ENCODE assay signal across 9 cellular contexts in the genomic region with DNA sequence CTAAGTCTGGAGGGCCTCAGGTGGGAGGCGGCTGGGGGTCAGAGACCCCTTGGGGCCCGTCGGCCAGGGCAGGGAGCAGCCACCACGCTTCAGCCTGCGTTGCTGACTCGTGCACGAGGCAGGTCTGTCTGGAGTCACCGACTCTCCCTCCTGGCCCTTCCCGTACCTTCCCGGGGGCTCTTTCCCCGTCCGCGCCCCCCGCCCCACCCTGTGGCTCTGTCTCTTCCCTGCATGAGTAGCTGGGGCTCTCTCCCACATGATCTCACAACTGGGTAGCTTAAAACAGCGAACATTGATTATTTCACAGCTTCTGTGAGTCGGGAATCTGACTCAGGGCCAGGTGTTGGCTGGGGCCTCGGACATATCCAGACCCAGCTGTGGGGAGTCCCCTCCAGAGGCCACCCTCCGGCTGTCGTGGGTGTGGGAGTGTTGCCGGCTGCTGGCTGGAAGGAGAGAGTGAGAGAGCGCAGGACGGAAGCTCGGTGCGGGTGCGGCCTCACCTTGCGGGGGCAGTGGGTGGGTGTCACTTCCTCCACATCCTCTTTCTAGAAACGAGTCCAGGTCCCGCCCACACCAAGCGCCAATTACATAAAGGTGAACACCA. TPM values are rescaled to one million over a fixed set of nuclear protein-coding genes. Genes with fewer than 3 reads are reported as not detected.
A peak's percentile ranks its signal among the peaks of the same experiment; 100 is the strongest.
DNase-seq lines count a peak whose midpoint lies in the region; ATAC-seq, FAIRE-seq and TF ChIP-seq lines count a peak whose summit lies in the region.
"Had no signal": no experiment of that assay in that cellular context is flagged by ENCODE, and none has a peak within 500 bp of the region (broad histone marks: within the 10 kb centered on the region; RNA-seq: fewer than 3 reads in every experiment).

No MANE protein-coding gene starts in this region.

- no peak overlapping the region for H3K27ac Mint-ChIP-seq in activated naive CD4-positive, alpha-beta T cell treated with anti-CD3 and anti-CD28 coated beads, Interleukin-2, amount 50 U/mL, for 72 hours
- H3K27ac Mint-ChIP-seq in naive thymus-derived CD4-positive, alpha-beta T cell, result peak overlapping the region in 8 of 9 donors; percentile 37 to 75 (median 54)
- H3K27ac Mint-ChIP-seq in activated T-helper 2 cell treated with anti-CD3 and anti-CD28 coated beads, Interferon-gamma antibody, Interleukin-2, Interleukin-4, amounts not matched to agents 10 μg/mL and 5 μg/mL and 100 μg/mL, durations not matched to agents 14 hours and 24 hours and 36 hours, result no peak overlapping the region

- no peaks in the 10 kb centered on the region for H3K36me3 ChIP-seq in naive thymus-derived CD4-positive, alpha-beta T cell (ENCODE audit: control insufficient read depth in 2 of 3, insufficient read depth in 3 of 3, low read length in 3 of 3)

- H3K9me3 ChIP-seq in naive thymus-derived CD4-positive, alpha-beta T cell (ENCODE audit: control insufficient read depth in 2 of 3, low read length in 3 of 3), result no peaks in the 10 kb centered on the region

- H3K4me1 Mint-ChIP-seq in naive thymus-derived CD4-positive, alpha-beta T cell, result peaks cover 4 to 21% (median 18%) of the 10 kb centered on the region in 7 donors
- peaks cover 4% of the 10 kb centered on the region for H3K4me1 Mint-ChIP-seq in activated T-helper 2 cell treated with anti-CD3 and anti-CD28 coated beads, Interferon-gamma antibody, Interleukin-2, Interleukin-4, amounts not matched to agents 10 μg/mL and 5 μg/mL and 100 μg/mL, durations not matched to agents 14 hours and 24 hours and 36 hours (ENCODE audit: low read depth)

- no peak for TF ChIP-seq POLR2A in H54 (IDR thresholded peaks at IDR 0.05; ENCODE audit: low read depth, low read length)

- peaks cover 17 to 23% of the 10 kb centered on the region in 2 donors for H3K4me1 ChIP-seq in naive thymus-derived CD4-positive, alpha-beta T cell (ENCODE audit: control insufficient read depth in 2 of 2, insufficient read depth in 2 of 2, low read length in 2 of 2)

- peak; percentile 67 to 95 for ATAC-seq in activated naive CD4-positive, alpha-beta T cell treated with anti-CD3 and anti-CD28 coated beads, Interleukin-2, amount 50 U/mL, for 72 hours
- ATAC-seq in naive thymus-derived CD4-positive, alpha-beta T cell, result peak; percentile 71
- ATAC-seq in HG03139 (IDR thresholded peaks at IDR 0.05; ENCODE audit: unreplicated experiment), result no peak

- H3K9me3 Mint-ChIP-seq in activated naive CD4-positive, alpha-beta T cell treated with anti-CD3 and anti-CD28 coated beads, Interleukin-2, amount 50 U/mL, for 72 hours, result no peaks in the 10 kb centered on the region
- H3K9me3 Mint-ChIP-seq in naive thymus-derived CD4-positive, alpha-beta T cell, result peaks cover 0 to 6% (median 0%) of the 10 kb centered on the region in 11 donors
- H3K9me3 Mint-ChIP-seq in activated T-helper 2 cell treated with anti-CD3 and anti-CD28 coated beads, Interferon-gamma antibody, Interleukin-2, Interleukin-4, amounts not matched to agents 10 μg/mL and 5 μg/mL and 100 μg/mL, durations not matched to agents 14 hours and 24 hours and 36 hours, result no peaks in the 10 kb centered on the region

- intact Hi-C loops in naive thymus-derived CD4-positive, alpha-beta T cell (cut with micrococcal nuclease), result no loop called here
- intact Hi-C loops in activated T-helper 2 cell treated with anti-CD3 and anti-CD28 coated beads, Interferon-gamma antibody, Interleukin-2, Interleukin-4, amounts not matched to agents 10 μg/mL and 5 μg/mL and 100 μg/mL, durations not matched to agents 14 hours and 24 hours and 36 hours (cut with micrococcal nuclease), result no loop called here

- no peaks in the 10 kb centered on the region for H3K27me3 ChIP-seq in naive thymus-derived CD4-positive, alpha-beta T cell (ENCODE audit: control insufficient read depth in 2 of 2, insufficient read depth in 2 of 2, low read length in 2 of 2)

- POLR2A ChIA-PET in naive thymus-derived CD4-positive, alpha-beta T cell (lab: Charles Lee), result interaction anchor here (1.0 to 1.9 kb wide), 3 partner anchors 14 to 100 kb away, joined by 4 to 5 read pairs (median 4); a partner anchor contains a TSS

- no peaks in the 10 kb centered on the region for H3K36me3 Mint-ChIP-seq in activated naive CD4-positive, alpha-beta T cell treated with anti-CD3 and anti-CD28 coated beads, Interleukin-2, amount 50 U/mL, for 72 hours
- no peaks in the 10 kb centered on the region for H3K36me3 Mint-ChIP-seq in naive thymus-derived CD4-positive, alpha-beta T cell
- H3K36me3 Mint-ChIP-seq in activated T-helper 2 cell treated with anti-CD3 and anti-CD28 coated beads, Interferon-gamma antibody, Interleukin-2, Interleukin-4, amounts not matched to agents 10 μg/mL and 5 μg/mL and 100 μg/mL, durations not matched to agents 14 hours and 24 hours and 36 hours (ENCODE audit: low read depth), result no peaks in the 10 kb centered on the region

- peak overlapping the region; percentile 69 to 90 (median 83) for H3K4me3 Mint-ChIP-seq in naive thymus-derived CD4-positive, alpha-beta T cell
- H3K4me3 Mint-ChIP-seq in activated T-helper 2 cell treated with anti-CD3 and anti-CD28 coated beads, Interferon-gamma antibody, Interleukin-2, Interleukin-4, amounts not matched to agents 10 μg/mL and 5 μg/mL and 100 μg/mL, durations not matched to agents 14 hours and 24 hours and 36 hours (ENCODE audit: low read depth), result no peak overlapping the region

- H3K27ac ChIP-seq in naive thymus-derived CD4-positive, alpha-beta T cell (ENCODE audit: low read depth, low read length), result no peak overlapping the region

- CTCF ChIA-PET in naive thymus-derived CD4-positive, alpha-beta T cell (lab: Charles Lee), result interaction anchor here (1.0 to 1.2 kb wide), 2 partner anchors 16 to 18 kb away, joined by 3 to 4 read pairs; a partner anchor contains a TSS

- FAIRE-seq in H54 (lab: Jason Lieb, UNC), result no peak

- peak; percentile 16 to 51 for DNase-seq in stimulated activated CD4-positive, alpha-beta T cell treated with anti-CD3 and anti-CD28 coated beads, Interleukin-12 subunit alpha, Interleukin-12 subunit beta, amount 100 ng/mL, for 24 hours (ENCODE audit: low read depth in 2 of 2)
- no peak for DNase-seq in stimulated activated CD4-positive, alpha-beta T cell treated with anti-CD3 and anti-CD28 coated beads, Interleukin-2, amount 100 ng/mL, for 48 hours
- DNase-seq in activated naive CD4-positive, alpha-beta T cell treated with anti-CD3 and anti-CD28 coated beads, Interleukin-2, amount 50 U/mL, for 72 hours (ENCODE audit: low spot score in 2 of 2), result peak in 1 of 2 donors; percentile 75
- peak in 8 of 9 donors; percentile 40 to 63 (median 54) for DNase-seq in naive thymus-derived CD4-positive, alpha-beta T cell
- DNase-seq in GF-D8 (lab: John Stamatoyannopoulos, UW), result no peak
- no peak for DNase-seq in H54 (ENCODE audit: insufficient read length, low spot score)
- DNase-seq in activated T-helper 2 cell treated with anti-CD3 and anti-CD28 coated beads, Interferon-gamma antibody, Interleukin-2, Interleukin-4, amounts not matched to agents 10 μg/mL and 5 μg/mL and 100 μg/mL, durations not matched to agents 14 hours and 24 hours and 36 hours (ENCODE audit: low spot score), result no peak
- DNase-seq: cortex of kidney had no signal

- H3K27me3 Mint-ChIP-seq in naive thymus-derived CD4-positive, alpha-beta T cell, result peaks cover 0 to 21% (median 8%) of the 10 kb centered on the region in 5 donors
- H3K27me3 Mint-ChIP-seq in activated T-helper 2 cell treated with anti-CD3 and anti-CD28 coated beads, Interferon-gamma antibody, Interleukin-2, Interleukin-4, amounts not matched to agents 10 μg/mL and 5 μg/mL and 100 μg/mL, durations not matched to agents 14 hours and 24 hours and 36 hours (ENCODE audit: low read depth), result peaks cover 3% of the 10 kb centered on the region

- H3K4me3 ChIP-seq in naive thymus-derived CD4-positive, alpha-beta T cell (ENCODE audit: low read length), result peak overlapping the region; percentile 50

RNA-seq across cellular contexts. Expression of a gene that starts 17.3 kb away (rescaled TPM):
- under 1 TPM in 1 of 2 donors, not detected in 1; 0.16 TPM for total RNA-seq in activated naive CD4-positive, alpha-beta T cell treated with anti-CD3 and anti-CD28 coated beads, Interleukin-2, amount 50 U/mL, for 72 hours
- total RNA-seq in naive thymus-derived CD4-positive, alpha-beta T cell, result 1 to 10 TPM in 1 of 5 experiments, under 1 TPM in 3, not detected in 1; 0.05 to 3.8 (median 0.68) TPM
- not detected for polyA plus RNA-seq in naive thymus-derived CD4-positive, alpha-beta T cell
- total RNA-seq in activated T-helper 2 cell treated with anti-CD3 and anti-CD28 coated beads, Interferon-gamma antibody, Interleukin-2, Interleukin-4, amounts not matched to agents 10 μg/mL and 5 μg/mL and 100 μg/mL, durations not matched to agents 14 hours and 24 hours and 36 hours, result 0.90 and 0.91 TPM in 2 replicates

Comparison
In these comparisons a context has a peak if more than half of its experiments do, and no peak if none do; other contexts are left out.
1. DNase-seq: peak in stimulated activated CD4-positive, alpha-beta T cell treated with anti-CD3 and anti-CD28 coated beads, Interleukin-12 subunit alpha, Interleukin-12 subunit beta, amount 100 ng/mL, for 24 hours (2 of 2) and naive thymus-derived CD4-positive, alpha-beta T cell (8 of 9); none in stimulated activated CD4-positive, alpha-beta T cell treated with anti-CD3 and anti-CD28 coated beads, Interleukin-2, amount 100 ng/mL, for 48 hours (0 of 2), GF-D8 (single experiment), H54 (single experiment) and activated T-helper 2 cell treated with anti-CD3 and anti-CD28 coated beads, Interferon-gamma antibody, Interleukin-2, Interleukin-4, amounts not matched to agents 10 μg/mL and 5 μg/mL and 100 μg/mL, durations not matched to agents 14 hours and 24 hours and 36 hours (single experiment).
2. H3K27ac Mint-ChIP-seq: peak in naive thymus-derived CD4-positive, alpha-beta T cell (8 of 9); none in activated naive CD4-positive, alpha-beta T cell treated with anti-CD3 and anti-CD28 coated beads, Interleukin-2, amount 50 U/mL, for 72 hours (0 of 2) and activated T-helper 2 cell treated with anti-CD3 and anti-CD28 coated beads, Interferon-gamma antibody, Interleukin-2, Interleukin-4, amounts not matched to agents 10 μg/mL and 5 μg/mL and 100 μg/mL, durations not matched to agents 14 hours and 24 hours and 36 hours (single experiment).